ENCODE assay signal across 8 cellular contexts in the genomic region with DNA sequence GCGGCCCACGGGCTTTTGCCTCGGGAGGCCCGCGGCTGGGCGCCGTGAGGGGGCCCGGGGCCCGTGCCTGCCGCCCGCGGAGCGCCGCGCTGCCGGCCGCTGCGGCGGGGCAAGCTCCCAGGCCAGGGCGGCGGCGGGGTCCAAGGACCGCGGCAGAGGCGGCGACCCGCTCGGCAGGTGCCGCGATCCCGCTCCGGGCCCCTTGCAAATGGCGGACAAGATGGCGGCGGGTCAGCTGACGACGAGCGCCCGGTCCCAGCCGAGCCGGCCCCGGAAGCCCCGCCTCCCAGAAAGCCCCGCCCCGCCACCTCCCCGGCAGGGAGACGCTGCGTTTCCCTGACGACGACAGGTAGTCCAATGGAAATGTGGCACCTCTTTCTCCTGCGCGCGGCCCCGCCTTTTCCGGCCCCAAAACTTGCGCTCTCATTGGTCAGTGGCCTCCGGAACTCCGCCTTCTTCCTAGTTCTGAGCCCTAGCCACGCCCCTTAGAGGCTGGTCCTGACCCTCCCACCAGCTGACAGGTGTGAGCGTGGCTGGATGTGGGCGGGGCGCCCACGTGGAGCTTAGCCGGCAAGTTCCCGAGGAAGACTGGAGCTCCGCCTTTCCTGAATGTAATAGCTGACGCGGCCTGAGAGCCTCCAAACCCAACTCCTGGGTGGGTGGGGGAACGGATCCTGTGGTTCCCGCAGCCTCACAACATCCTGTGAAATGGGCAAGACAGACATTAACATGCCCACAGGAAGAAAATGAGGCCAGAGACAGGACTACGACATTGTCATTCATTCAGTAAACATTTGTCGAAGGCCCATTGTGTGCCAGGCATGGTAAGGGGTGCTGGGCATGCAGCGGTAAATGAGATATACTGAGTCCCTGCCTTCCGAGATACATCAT. TPM values are rescaled to one million over a fixed set of nuclear protein-coding genes. Genes with fewer than 3 reads are reported as not detected.
A peak's percentile ranks its signal among the peaks of the same experiment; 100 is the strongest.
DNase-seq lines count a peak whose midpoint lies in the region; ATAC-seq, FAIRE-seq and TF ChIP-seq lines count a peak whose summit lies in the region.

A gene (minus strand): TSS at position 228 of the 891 bp plus-strand sequence. CDS start 232 bp downstream, outside the sequence.

- peak; percentile 97 for FAIRE-seq in HepG2 (lab: Jason Lieb, UNC)

- H3K27ac Mint-ChIP-seq in activated CD4-positive, alpha-beta memory T cell treated with anti-CD3 and anti-CD28 coated beads for 36 hours = peak within 1 kb of the TSS; percentile 82

- H3K36me3 Mint-ChIP-seq in activated CD4-positive, alpha-beta memory T cell treated with anti-CD3 and anti-CD28 coated beads for 36 hours = peaks cover 3% of the 10 kb centered on the region

- peak within 1 kb of the TSS; percentile 85 to 100 (median 97) for H3K4me3 ChIP-seq in HepG2 (replicated peaks in 1 of 3; ENCODE audit: insufficient read depth in 1 of 3, low read depth in 2 of 3, low read length in 3 of 3)

- peak within 1 kb of the TSS; percentile 82 for H3K4me3 Mint-ChIP-seq in activated CD4-positive, alpha-beta memory T cell treated with anti-CD3 and anti-CD28 coated beads for 36 hours

- no peak within 1 kb of the TSS for H2AFZ ChIP-seq in HepG2 (ENCODE audit: low read length)

- no peak; the same call in none of the 2 replicates for TF ChIP-seq RAD21 in HepG2 (CRISPR knock-in tag; IDR thresholded peaks at IDR 0.05)

- no peaks in the 10 kb centered on the region; a peak in 1 of 5 replicates for H3K27me3 ChIP-seq in HepG2 (ENCODE audit: control insufficient read depth in 1 of 2, insufficient read depth in 2 of 2, low read length in 2 of 2)

- no peaks in the 10 kb centered on the region for H3K9me3 ChIP-seq in HepG2 (ENCODE audit: low read length)

- peaks cover 42% of the 10 kb centered on the region for H3K79me2 ChIP-seq in HepG2 (ENCODE audit: insufficient read depth, low read length)

- no peak; a peak in 1 of 4 replicates for TF ChIP-seq EP300 in HepG2 (IDR thresholded peaks at IDR 0.05; ENCODE audit: low read depth in 2 of 2, low read length in 2 of 2)
- TF ChIP-seq EP300 in HepG2 (CRISPR knock-in tag; IDR thresholded peaks at IDR 0.05; ENCODE audit: borderline replicate concordance) = no peak

- H3K27me3 Mint-ChIP-seq in activated CD4-positive, alpha-beta memory T cell treated with anti-CD3 and anti-CD28 coated beads for 36 hours = no peaks in the 10 kb centered on the region

- peak within 1 kb of the TSS; percentile 76 for H3K27ac ChIP-seq in HepG2 (ENCODE audit: extremely low read length, insufficient read depth, low read length)

- BruUV-seq in HepG2 (replicated peaks; lab: Mats Ljungman, UMichigan) = no TSS peak

- POLR2A ChIA-PET in activated CD4-positive, alpha-beta memory T cell treated with anti-CD3 and anti-CD28 coated beads for 36 hours (lab: Charles Lee) = interaction anchor here (0.9 to 1.4 kb wide), 5 partner anchors 12 to 254 kb away, joined by 3 to 7 read pairs (median 3); a partner anchor contains a TSS
- POLR2A ChIA-PET in HepG2 (lab: Yijun Ruan, JAX) = interaction anchor here (0.8 to 1.3 kb wide), 12 partner anchors 14 to 241 kb away, joined by 3 to 10 read pairs (median 4); a partner anchor contains a TSS

- H3K9ac ChIP-seq in HepG2 (ENCODE audit: insufficient read depth, low read depth, low read length) = peak within 1 kb of the TSS; percentile 99

- intact Hi-C loops in activated CD4-positive, alpha-beta memory T cell treated with anti-CD3 and anti-CD28 coated beads for 36 hours (cut with micrococcal nuclease) = loop anchor here (1.0 to 5.0 kb wide), 6 partner anchors 12 to 176 kb away; a partner anchor contains a TSS
- intact Hi-C loops in HepG2 (cut with micrococcal nuclease; ENCODE audit: unreplicated experiment) = loop anchor here (10.0 kb wide), 2 partner anchors 83 to 137 kb away; a partner anchor contains a TSS

- peaks cover 20% of the 10 kb centered on the region; the same call in 1 of the 2 replicates for H4K20me1 ChIP-seq in HepG2 (ENCODE audit: insufficient read depth, low read length)

- peaks cover 43% of the 10 kb centered on the region for H3K4me1 Mint-ChIP-seq in activated CD4-positive, alpha-beta memory T cell treated with anti-CD3 and anti-CD28 coated beads for 36 hours (ENCODE audit: low read depth)

- in situ Hi-C loops in HepG2 (cut with HindIII; ENCODE audit: extremely low pct_ligation_motif_present, low pct_unique_long_range_greater_than_20kb) = loop anchor here (10.0 kb wide), 1 partner anchor 163 kb away; no protein-coding TSS in a partner anchor

- peak within 1 kb of the TSS; percentile 96 for H3K4me2 ChIP-seq in HepG2 (ENCODE audit: low read depth, low read length)

- ATAC-seq in GM19438 (IDR thresholded peaks at IDR 0.05; ENCODE audit: low read depth, unreplicated experiment) (peak; percentile 83), HG03575 (IDR thresholded peaks at IDR 0.05; ENCODE audit: extremely low read depth, insufficient number of reproducible peaks, low FRiP score, unreplicated experiment) (peak; percentile 57), HepG2 (peak; percentile 86)

- TF ChIP-seq CTCF in HepG2 (CRISPR knock-in tag; IDR thresholded peaks at IDR 0.05) = peak; percentile 12; the same call in 1 of the 2 replicates

- peak; percentile 25 to 52; a peak in 1 of 4 replicates for TF ChIP-seq POLR2A in HepG2 (IDR thresholded peaks at IDR 0.05; ENCODE audit: insufficient read depth in 1 of 2, low read depth in 2 of 2, low read length in 2 of 2)

- peaks cover 60% of the 10 kb centered on the region for H3K4me1 ChIP-seq in HepG2 (ENCODE audit: insufficient read depth, low read length)

- DNase-seq in CD1c-positive myeloid dendritic cell (ENCODE audit: extremely low spot score) = peak; percentile 100
- peak; percentile 95 for DNase-seq in NCI-H82 treated with DMSO at 0.1 percent for 48 hours (lab: John Stamatoyannopoulos, UW; ENCODE audit: unreplicated experiment)
- DNase-seq in activated CD4-positive, alpha-beta memory T cell treated with anti-CD3 and anti-CD28 coated beads for 36 hours = peak; percentile 100
- peak; percentile 100 for DNase-seq in dermis microvascular lymphatic vessel endothelial cell (ENCODE audit: low read depth in 2 of 2)
- DNase-seq in HepG2 (ENCODE audit: low spot score) = peak; percentile 98
- DNase-seq in stimulated activated CD4-positive, alpha-beta T cell treated with anti-CD3 and anti-CD28 coated beads, Interleukin-4, amount 100 ng/mL, for 1 hour = peak; percentile 100

- peaks cover under 1 to 6% of the 10 kb centered on the region in 2 experiments; a peak in 1 of 5 replicates for H3K36me3 ChIP-seq in HepG2 (replicated peaks in 1 of 2; ENCODE audit: control insufficient read depth in 1 of 2, insufficient read depth in 2 of 2, low read length in 2 of 2)

- no peaks in the 10 kb centered on the region for H3K9me3 Mint-ChIP-seq in activated CD4-positive, alpha-beta memory T cell treated with anti-CD3 and anti-CD28 coated beads for 36 hours

- 13% methylated on average over 7 of the region's 74 CpGs for WGBS in HepG2 (ENCODE audit: low lambda C conversion rate)

- CTCF ChIA-PET in activated CD4-positive, alpha-beta memory T cell treated with anti-CD3 and anti-CD28 coated beads for 36 hours (lab: Charles Lee) = interaction anchor here (0.5 to 2.4 kb wide), 6 partner anchors 13 to 429 kb away, joined by 3 to 9 read pairs (median 3); no protein-coding TSS in a partner anchor
- CTCF ChIA-PET in HepG2 (lab: Yijun Ruan, JAX; ENCODE audit: low intra/inter-chr PET ratio, low total read pairs) = interaction anchor here (1.1 kb wide), 1 partner anchor 12 kb away, joined by 3 read pairs; a partner anchor contains a TSS

TF ChIP-seq in HepG2, 621 proteins besides CTCF, POLR2A, EP300 and RAD21 (continues in another document):
- TF ChIP-seq YEATS4 (CRISPR knock-in tag; IDR thresholded peaks at IDR 0.05; ENCODE audit: borderline replicate concordance) (peak; percentile 51), GPN1 (CRISPR knock-in tag; IDR thresholded peaks at IDR 0.05; ENCODE audit: borderline replicate concordance) (no peak), SP4 (CRISPR knock-in tag; IDR thresholded peaks at IDR 0.05) (peak; percentile 99), MYNN (CRISPR knock-in tag; IDR thresholded peaks at IDR 0.05; ENCODE audit: low read depth) (0 out of 2 replicates have a peak, but pooled peaks have one; percentile 24), RFXAP (CRISPR knock-in tag; IDR thresholded peaks at IDR 0.05; ENCODE audit: borderline replicate concordance) (no peak), TAF1 (CRISPR knock-in tag; IDR thresholded peaks at IDR 0.05) (0 out of 2 replicates have a peak, but pooled peaks have one; percentile 41), HNF4G (IDR thresholded peaks at IDR 0.05; ENCODE audit: borderline replicate concordance, low read depth, low read length) (no peak), HNF4G (CRISPR knock-in tag; IDR thresholded peaks at IDR 0.05; ENCODE audit: borderline replicate concordance, low read depth) (no peak)

RNA-seq across cellular contexts. Expression of the gene that starts here (rescaled TPM):
- 10 to 100 TPM; 84.6 to 89.1 TPM for total RNA-seq in activated CD4-positive, alpha-beta memory T cell treated with anti-CD3 and anti-CD28 coated beads for 36 hours
- total RNA-seq in dermis microvascular lymphatic vessel endothelial cell (57.6 and 85.2 TPM in 2 replicates), HepG2 (2016; rRNA removed; fragmentation: Illumina TruSeq; extraction: Trizol) (73.5 and 82.6 TPM in 2 replicates)
- 30.1 and 33.5 TPM in 2 replicates for total RNA-seq in HepG2 (2016; cell fraction: cytosol; rRNA removed; fragmentation: Illumina TruSeq; extraction: Trizol; ENCODE audit: low read depth)
- 55.4 and 84.4 TPM in 2 replicates for total RNA-seq in HepG2 (2016; cell fraction: insoluble cytoplasmic fraction; rRNA removed; fragmentation: Illumina TruSeq; extraction: Trizol)
- total RNA-seq in HepG2 (2016; cell fraction: membrane; rRNA removed; fragmentation: Illumina TruSeq; extraction: Trizol) = 61.4 and 65.9 TPM in 2 replicates
- 44.7 and 54.3 TPM in 2 replicates for total RNA-seq in HepG2 (2016; cell fraction: nucleus; rRNA removed; fragmentation: Illumina TruSeq; extraction: Trizol)
- polyA plus RNA-seq in HepG2 (2011; rRNA removed) = 68.0 and 78.6 TPM in 2 replicates
- polyA plus RNA-seq in HepG2 (2011; cell fraction: cytosol; rRNA removed) = 50.1 and 66.2 TPM in 2 replicates
- 236 and 270 TPM in 2 replicates for polyA plus RNA-seq in HepG2 (2011; cell fraction: nucleus; rRNA removed)
- 61.5 and 82.7 TPM in 2 replicates for polyA plus RNA-seq in HepG2 (2012)
- 11.6 and 13.9 TPM in 2 replicates for polyA plus RNA-seq in HepG2 (2016; cell fraction: cytosol; fragmentation: Illumina TruSeq; extraction: Trizol; ENCODE audit: low read depth)
- 71.2 and 87.4 TPM in 2 replicates for polyA plus RNA-seq in HepG2 (2016; cell fraction: insoluble cytoplasmic fraction; fragmentation: Illumina TruSeq; extraction: Trizol; ENCODE audit: low read depth)
- polyA plus RNA-seq in HepG2 (2016; cell fraction: membrane; fragmentation: Illumina TruSeq; extraction: Trizol; ENCODE audit: low read depth) = 38.5 and 41.5 TPM in 2 replicates
- polyA plus RNA-seq in HepG2 (2016; cell fraction: nucleus; fragmentation: Illumina TruSeq; extraction: Trizol; ENCODE audit: insufficient read depth, low read depth) = 139 and 143 TPM in 2 replicates
- polyA minus RNA-seq in HepG2 (2011; rRNA and poly(A)+ RNA removed; ENCODE audit: low replicate concordance) = 72.3 and 142 TPM in 2 replicates
- 54.0 and 70.6 TPM in 2 replicates for polyA minus RNA-seq in HepG2 (2011; cell fraction: cytosol; rRNA and poly(A)+ RNA removed)
- 44.3 and 51.8 TPM in 2 replicates for polyA minus RNA-seq in HepG2 (2011; cell fraction: nucleus; rRNA and poly(A)+ RNA removed)

Comparison
In these comparisons a context has a peak if more than half of its experiments do, and no peak if none do; other contexts are left out.
1. Peak in every context shown above with its lines: DNase-seq, ATAC-seq, H3K4me3 ChIP-seq and H3K27ac ChIP-seq.